1 cellular context compared by ENCODE assay signal in genomic region chr19:44954649-44955499, GRCh38.
A peak's percentile ranks its signal among the peaks of the same experiment; 100 is the strongest.
TF ChIP-seq lines count a peak whose summit lies in the region.

Gene CLPTM1 (plus strand): TSS chr19:44955380. CDS start chr19:44955396, 16 bp downstream.

TF ChIP-seq in K562, 482 proteins besides CTCF, POLR2A, EP300 and RAD21 (continued from another document and continues in another):
- no peak for TF ChIP-seq THRB (CRISPR knock-in tag; conservative IDR thresholded peaks at IDR 0.05)
- TF ChIP-seq WHSC1 (IDR thresholded peaks at IDR 0.05; ENCODE audit: low read length) = no peak
- TF ChIP-seq MAZ (CRISPR knock-in tag; conservative IDR thresholded peaks at IDR 0.05 in 1 of 2, IDR thresholded peaks at IDR 0.05 in 1 of 2) = 0 out of 4 replicates have a peak, but pooled peaks of 1 of the 2 experiments have one; percentile 26
- no peak for TF ChIP-seq DLX4 (CRISPR knock-in tag; IDR thresholded peaks at IDR 0.05)
- TF ChIP-seq ZNF197 (CRISPR knock-in tag; IDR thresholded peaks at IDR 0.05; ENCODE audit: low read depth) = 0 out of 2 replicates have a peak, but pooled peaks have one; percentile 47
- no peak for TF ChIP-seq KAT8 (IDR thresholded peaks at IDR 0.05; ENCODE audit: low read depth)
- peak; percentile 84 for TF ChIP-seq RBBP5 (IDR thresholded peaks at IDR 0.05; ENCODE audit: borderline replicate concordance, insufficient read depth, low read length, poor library complexity, severe bottlenecking)
- no peak for TF ChIP-seq ZNF384 (IDR thresholded peaks at IDR 0.05; ENCODE audit: low read depth, low read length)
- peak; percentile 97 for TF ChIP-seq HDAC2 (IDR thresholded peaks at IDR 0.05)
- TF ChIP-seq KDM2B (CRISPR knock-in tag; IDR thresholded peaks at IDR 0.05) = no peak
- no peak for TF ChIP-seq ZBTB17 (CRISPR knock-in tag; IDR thresholded peaks at IDR 0.05)
- TF ChIP-seq MNT (conservative IDR thresholded peaks at IDR 0.05) = peak; percentile 88 to 95
- no peak for TF ChIP-seq HNRNPUL1 (IDR thresholded peaks at IDR 0.05; ENCODE audit: low read length)
- peak; percentile 57 for TF ChIP-seq HCFC1 (IDR thresholded peaks at IDR 0.05; ENCODE audit: low read depth, low read length)
- no peak for TF ChIP-seq JUND (IDR thresholded peaks at IDR 0.05; ENCODE audit: borderline replicate concordance, low read depth, low read length)
- peak; percentile 67; the same call in 1 of the 3 replicates for TF ChIP-seq JUND (tag; IDR thresholded peaks at IDR 0.05; ENCODE audit: borderline replicate concordance, low read depth, low read length)
- peak; percentile 94 for TF ChIP-seq EP400 (IDR thresholded peaks at IDR 0.05)
- TF ChIP-seq HDAC8 (tag; IDR thresholded peaks at IDR 0.05) = no peak
- TF ChIP-seq ZNF316 (IDR thresholded peaks at IDR 0.05) = 0 out of 2 replicates have a peak, but pooled peaks have one; percentile 18
- TF ChIP-seq ELF1 (tag; IDR thresholded peaks at IDR 0.05) = peak; percentile 98
- peak; percentile 41; the same call in 1 of the 2 replicates for TF ChIP-seq ZBED1 (IDR thresholded peaks at IDR 0.05)
- TF ChIP-seq SUPT5H (IDR thresholded peaks at IDR 0.05) = peak; percentile 97
- no peak for TF ChIP-seq ZFX (CRISPR knock-in tag; IDR thresholded peaks at IDR 0.05)
- no peak; the same call in 1 of the 2 replicates for TF ChIP-seq SMARCE1 (IDR thresholded peaks at IDR 0.05)
- TF ChIP-seq ARHGAP35 (IDR thresholded peaks at IDR 0.05; ENCODE audit: partially characterized antibody) = peak; percentile 85
- TF ChIP-seq RHOXF2B (CRISPR knock-in tag; conservative IDR thresholded peaks at IDR 0.05) = no peak
- peak; percentile 90 to 93 for TF ChIP-seq AFF1 (IDR thresholded peaks at IDR 0.05; ENCODE audit: low read depth in 1 of 2, partially characterized antibody in 2 of 2)
- TF ChIP-seq CBFA2T2 (conservative IDR thresholded peaks at IDR 0.05) = no peak
- TF ChIP-seq SRF (CRISPR knock-in tag; IDR thresholded peaks at IDR 0.05) = no peak
- peak; percentile 55 for TF ChIP-seq MYC (IDR thresholded peaks at IDR 0.05; ENCODE audit: low read depth, low read length)
- TF ChIP-seq MYC (CRISPR knock-in tag; IDR thresholded peaks at IDR 0.05; ENCODE audit: borderline replicate concordance, low read depth) = no peak
- 0 out of 2 replicates have a peak, but pooled peaks have one; percentile 10 for TF ChIP-seq ZBTB1 (CRISPR knock-in tag; IDR thresholded peaks at IDR 0.05; ENCODE audit: borderline replicate concordance, low read depth)
- peak; percentile 42; the same call in 1 of the 2 replicates for TF ChIP-seq NFATC3 (IDR thresholded peaks at IDR 0.05)
- no peak for TF ChIP-seq FOXJ2 (tag; IDR thresholded peaks at IDR 0.05)
- TF ChIP-seq SMAD2 (IDR thresholded peaks at IDR 0.05; ENCODE audit: low read depth, low read length) = no peak
- TF ChIP-seq ZNF232 (CRISPR knock-in tag; IDR thresholded peaks at IDR 0.05) = no peak
- TF ChIP-seq NR1H2 (CRISPR knock-in tag; IDR thresholded peaks at IDR 0.05) = peak; percentile 72; the same call in 1 of the 2 replicates
- peak; percentile 97 for TF ChIP-seq BRD9 (IDR thresholded peaks at IDR 0.05; ENCODE audit: low read depth, partially characterized antibody)
- TF ChIP-seq CXXC5 (CRISPR knock-in tag; IDR thresholded peaks at IDR 0.05) = peak; percentile 73
- no peak for TF ChIP-seq FOXA1 (IDR thresholded peaks at IDR 0.05; ENCODE audit: borderline replicate concordance)
- no peak for TF ChIP-seq ZNF395 (CRISPR knock-in tag; IDR thresholded peaks at IDR 0.05)
- no peak for TF ChIP-seq PYGO2 (tag; IDR thresholded peaks at IDR 0.05)
- no peak for TF ChIP-seq ZNF280B (CRISPR knock-in tag; IDR thresholded peaks at IDR 0.05)
- peak; percentile 91 for TF ChIP-seq POU5F1 (IDR thresholded peaks at IDR 0.05; ENCODE audit: borderline replicate concordance, low read depth, low read length, partially characterized antibody)
- TF ChIP-seq HNRNPH1 (optimal IDR thresholded peaks at IDR 0.05; ENCODE audit: low read depth, low read length) = no peak
- no peak for TF ChIP-seq THAP7 (CRISPR knock-in tag; IDR thresholded peaks at IDR 0.05)
- no peak for TF ChIP-seq MTF1 (CRISPR knock-in tag; IDR thresholded peaks at IDR 0.05; ENCODE audit: borderline replicate concordance)
- TF ChIP-seq MLX (CRISPR knock-in tag; conservative IDR thresholded peaks at IDR 0.05) = no peak
- no peak for TF ChIP-seq HDAC6 (IDR thresholded peaks at IDR 0.05; ENCODE audit: low read depth, low read length)
- TF ChIP-seq SAFB2 (IDR thresholded peaks at IDR 0.05; ENCODE audit: borderline replicate concordance, low read depth, low read length, severe bottlenecking) = no peak
- TF ChIP-seq ZHX1 (conservative IDR thresholded peaks at IDR 0.05; ENCODE audit: low read length) = no peak
